In the genomic region with DNA sequence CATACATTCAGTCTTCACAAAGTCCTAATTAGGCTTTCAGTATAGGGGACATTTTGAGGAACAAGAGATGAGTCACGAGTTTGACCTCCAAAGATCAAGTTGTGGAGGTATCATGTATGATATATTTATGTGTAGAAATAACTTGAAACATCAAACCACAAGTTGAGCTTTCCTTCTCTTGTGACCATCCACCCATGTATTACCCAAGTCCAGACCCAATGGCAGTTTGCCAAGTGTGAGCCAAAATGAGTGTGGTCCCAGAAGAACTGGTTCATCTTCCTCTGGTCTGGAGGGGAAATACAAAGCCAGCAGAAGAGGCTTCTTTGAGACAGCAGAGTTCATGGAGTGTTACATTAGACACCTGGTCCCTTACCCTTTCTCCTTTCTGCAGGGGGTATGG, we compare ENCODE assay signal across 10 cellular contexts.
"Had no signal": no experiment of that assay in that cellular context is flagged by ENCODE, and none has a peak within 500 bp of the region (broad histone marks: within the 10 kb centered on the region; RNA-seq: fewer than 3 reads in every experiment).

No MANE protein-coding gene starts in this region.

- DNase-seq: activated CD4-positive, alpha-beta memory T cell treated with anti-CD3 and anti-CD28 coated beads, Interleukin-2, amount 10 ng/mL, durations not matched to agents 7 days and 5 days; activated CD4-positive, alpha-beta T cell treated with anti-CD3 and anti-CD28 coated beads for 36 hours; activated effector memory CD4-positive, alpha-beta T cell treated with Interleukin-2 at 50 U/mL for 16 hours; activated T-cell treated with anti-CD3 and anti-CD28 coated beads, Interleukin-2, amount 50 U/mL, for 24 hours; naive thymus-derived CD4-positive, alpha-beta T cell; stimulated activated CD4-positive, alpha-beta T cell treated with anti-CD3 and anti-CD28 coated beads, Interleukin-2, amount 100 ng/mL, for 48 hours; tibial artery had no signal

- H3K36me3 ChIP-seq: tibial artery had no signal

- H3K4me2 ChIP-seq: hepatocyte had no signal

- H3K4me1 ChIP-seq: parathyroid adenoma, tibial artery had no signal

- H2AFZ ChIP-seq: hepatocyte, parathyroid adenoma had no signal

- H3K27me3 ChIP-seq: hepatocyte, tibial artery had no signal

- H3K79me2 ChIP-seq: hepatocyte, parathyroid adenoma had no signal

- H3K4me3 ChIP-seq: hepatocyte, tibial artery had no signal

- H3K27ac ChIP-seq: hepatocyte, parathyroid adenoma, tibial artery, VCaP had no signal

- H3K9ac ChIP-seq: parathyroid adenoma had no signal
